Comparison of ENCODE assay signal across 24 cellular contexts in genomic region chr14:103745424-103745823, GRCh38.
"Had no signal": no experiment of that assay in that cellular context is flagged by ENCODE, and none has a peak within 500 bp of the region (broad histone marks: within the 10 kb centered on the region; RNA-seq: fewer than 3 reads in every experiment).

No MANE protein-coding gene starts in this region.

- H3K27ac ChIP-seq: ascending aorta, brain microvascular endothelial cell, heart right ventricle, left lung, prostate gland, stomach, vagina, VCaP had no signal

- H3K4me1 ChIP-seq: ascending aorta, left lung, prostate gland, stomach, vagina had no signal

- H3K4me3 ChIP-seq: ascending aorta, heart right ventricle, left lung, prostate gland, stomach, vagina had no signal

- H3K27me3 ChIP-seq: ascending aorta, brain microvascular endothelial cell, heart right ventricle, left lung, stomach, vagina had no signal

- H3K36me3 ChIP-seq: brain microvascular endothelial cell, prostate gland, vagina had no signal

- ATAC-seq: activated CD4-positive, CD25-positive, alpha-beta regulatory T cell treated with anti-CD3 and anti-CD28 coated beads, Interleukin-2, amount 50 U/mL, for 24 hours; activated CD8-positive, alpha-beta T cell treated with anti-CD3 and anti-CD28 coated beads for 36 hours; activated naive CD4-positive, alpha-beta T cell treated with anti-CD3 and anti-CD28 coated beads, Interleukin-2, amount 50 U/mL, for 72 hours; heart right ventricle; left lung; natural killer cell; stimulated activated memory B cell treated with anti-CD40 and anti-IgM and Interleukin-4, amounts not matched to agents 10 μg/mL and 1 μg/mL and 100 μg/mL, for 72 hours had no signal

- FAIRE-seq: endometrium, kidney had no signal

- DNase-seq: activated CD4-positive, alpha-beta T cell treated with anti-CD3 and anti-CD28 coated beads, Interleukin-2, amount 10 ng/mL, durations not matched to agents 7 days and 5 days; activated CD8-positive, alpha-beta T cell treated with anti-CD3 and anti-CD28 coated beads for 36 hours; activated gamma-delta T cell treated with Interleukin-2 at 50 U/mL for 16 hours; activated T-cell treated with anti-CD3 and anti-CD28 coated beads, Interleukin-2, amount 50 U/mL, for 1 hour; brain microvascular endothelial cell; cerebellar nuclear complex; cortex of kidney; foreskin fibroblast; heart right ventricle; kidney; left lung; natural killer cell; stomach; SW 1271; T-helper 2 cell; trophoblast cell had no signal

- H3K9me3 ChIP-seq: ascending aorta, heart right ventricle, left lung, prostate gland, stomach, vagina had no signal
